9 cellular contexts compared by ENCODE assay signal in genomic region chr10:8137726-8138125, GRCh38.
DNase-seq lines count a peak whose midpoint lies in the region; ATAC-seq, FAIRE-seq and TF ChIP-seq lines count a peak whose summit lies in the region.
"Had no signal": no experiment of that assay in that cellular context is flagged by ENCODE, and none has a peak within 500 bp of the region (broad histone marks: within the 10 kb centered on the region; RNA-seq: fewer than 3 reads in every experiment).

No MANE protein-coding gene starts in this region.

- H3K4me3 ChIP-seq in BE2C (ENCODE audit: low read depth, low read length) (no peak overlapping the region), pancreas (no peak overlapping the region)

- WGBS in pancreas, 2 donors, result 63 to 76% methylated on average over 6 of the region's 6 CpGs

- no peaks in the 10 kb centered on the region for H3K36me3 Mint-ChIP-seq in CD4-positive, alpha-beta T cell (ENCODE audit: low read depth)
- peaks cover 11% of the 10 kb centered on the region for H3K36me3 Mint-ChIP-seq in activated CD4-positive, alpha-beta T cell treated with anti-CD3 and anti-CD28 coated beads, Interleukin-2, amount 10 ng/mL, durations not matched to agents 7 days and 5 days (ENCODE audit: low read depth)
- no peaks in the 10 kb centered on the region for H3K36me3 Mint-ChIP-seq in effector memory CD8-positive, alpha-beta T cell (ENCODE audit: insufficient read depth)
- H3K36me3 Mint-ChIP-seq in HFFc6 (ENCODE audit: low read depth), result no peaks in the 10 kb centered on the region

- H3K4me1 Mint-ChIP-seq in CD4-positive, alpha-beta T cell (ENCODE audit: low read depth), result peaks cover 38% of the 10 kb centered on the region
- H3K4me1 Mint-ChIP-seq in activated CD4-positive, alpha-beta T cell treated with anti-CD3 and anti-CD28 coated beads, Interleukin-2, amount 10 ng/mL, durations not matched to agents 7 days and 5 days, result peaks cover 66% of the 10 kb centered on the region
- H3K4me1 Mint-ChIP-seq in effector memory CD8-positive, alpha-beta T cell (ENCODE audit: low read depth in 2 of 2), result peaks cover 8 to 14% of the 10 kb centered on the region in 2 donors
- H3K4me1 Mint-ChIP-seq in HFFc6 (ENCODE audit: low read depth), result peaks cover 8% of the 10 kb centered on the region; the same call in 1 of the 2 replicates

- no peak for FAIRE-seq in HTR-8/SVneo (lab: Jason Lieb, UNC)
- FAIRE-seq in pancreas (lab: Jason Lieb, UNC), result no peak

- H3K4me1 ChIP-seq in BE2C (peaks cover 6% of the 10 kb centered on the region), pancreas (no peaks in the 10 kb centered on the region)

- H3K27ac Mint-ChIP-seq in CD4-positive, alpha-beta T cell, result peak overlapping the region; percentile 90
- peak overlapping the region; percentile 95 for H3K27ac Mint-ChIP-seq in activated CD4-positive, alpha-beta T cell treated with anti-CD3 and anti-CD28 coated beads, Interleukin-2, amount 10 ng/mL, durations not matched to agents 7 days and 5 days
- peak overlapping the region; percentile 27 to 68 for H3K27ac Mint-ChIP-seq in effector memory CD8-positive, alpha-beta T cell
- H3K27ac Mint-ChIP-seq in HFFc6, result no peak overlapping the region

- POLR2A ChIA-PET in CD4-positive, alpha-beta T cell (lab: Charles Lee), result interaction anchor here (0.9 to 3.4 kb wide), 10 partner anchors 9 to 265 kb away, joined by 3 to 30 read pairs (median 4); no protein-coding TSS in a partner anchor
- POLR2A ChIA-PET in activated CD4-positive, alpha-beta T cell treated with anti-CD3 and anti-CD28 coated beads, Interleukin-2, amount 10 ng/mL, durations not matched to agents 7 days and 5 days (lab: Charles Lee), result interaction anchor here (1.1 kb wide), 1 partner anchor 77 kb away, joined by 4 read pairs; no protein-coding TSS in a partner anchor

- CTCF ChIA-PET in CD4-positive, alpha-beta T cell (lab: Charles Lee), result no interaction called here
- CTCF ChIA-PET in activated CD4-positive, alpha-beta T cell treated with anti-CD3 and anti-CD28 coated beads, Interleukin-2, amount 10 ng/mL, durations not matched to agents 7 days and 5 days (lab: Charles Lee), result interaction anchor here (1.1 kb wide), 1 partner anchor 10 kb away, joined by 3 read pairs; no protein-coding TSS in a partner anchor

- no peaks in the 10 kb centered on the region for H3K27me3 ChIP-seq in CD4-positive, alpha-beta T cell (ENCODE audit: control insufficient read depth, insufficient read depth, low read length)
- H3K27me3 ChIP-seq in BE2C (no peaks in the 10 kb centered on the region), pancreas (no peaks in the 10 kb centered on the region)

- H3K27ac ChIP-seq in CD4-positive, alpha-beta T cell (ENCODE audit: low read depth, low read length), result peak overlapping the region; percentile 61
- no peak overlapping the region for H3K27ac ChIP-seq in pancreas

- intact Hi-C loops in CD4-positive, alpha-beta T cell (cut with DNase I, micrococcal nuclease), result loop anchor here (2.0 to 5.0 kb wide), 4 partner anchors 45 to 959 kb away; no protein-coding TSS in a partner anchor
- intact Hi-C loops in pancreas (cut with DNase I), result no loop called here

- H3K4me3 Mint-ChIP-seq in CD4-positive, alpha-beta T cell, result peak overlapping the region; percentile 88
- peak overlapping the region; percentile 74 for H3K4me3 Mint-ChIP-seq in activated CD4-positive, alpha-beta T cell treated with anti-CD3 and anti-CD28 coated beads, Interleukin-2, amount 10 ng/mL, durations not matched to agents 7 days and 5 days
- peak overlapping the region; percentile 33 to 67 for H3K4me3 Mint-ChIP-seq in effector memory CD8-positive, alpha-beta T cell
- H3K4me3 Mint-ChIP-seq in HFFc6, result no peak overlapping the region

- ATAC-seq in CD4-positive, alpha-beta T cell (ENCODE audit: poor library complexity), result peak; percentile 41
- ATAC-seq in HG03520 (IDR thresholded peaks at IDR 0.05; ENCODE audit: unreplicated experiment) (peak; percentile 38), pancreas (no peak)
- ATAC-seq in effector memory CD8-positive, alpha-beta T cell (replicated peaks), result peak; percentile 44

- no peak for TF ChIP-seq CTCF in CD4-positive, alpha-beta T cell (IDR thresholded peaks at IDR 0.05)
- TF ChIP-seq CTCF in BE2C (IDR thresholded peaks at IDR 0.05; ENCODE audit: low read depth, low read length), result no peak
- TF ChIP-seq CTCF in pancreas (IDR thresholded peaks at IDR 0.05), result no peak
- TF ChIP-seq CTCF in HFFc6 (IDR thresholded peaks at IDR 0.05), result no peak

- H3K36me3 ChIP-seq in BE2C (no peaks in the 10 kb centered on the region), pancreas (no peaks in the 10 kb centered on the region)

- no peaks in the 10 kb centered on the region for H3K9me3 ChIP-seq in CD4-positive, alpha-beta T cell (ENCODE audit: control insufficient read depth, low read length)
- H3K9me3 ChIP-seq in BE2C, result no peaks in the 10 kb centered on the region
- H3K9me3 ChIP-seq in pancreas, result no peaks in the 10 kb centered on the region

- peak in 5 of 10 experiments; percentile 1 to 37 (median 16) for DNase-seq in CD4-positive, alpha-beta T cell
- DNase-seq in activated CD4-positive, alpha-beta T cell treated with anti-CD3 and anti-CD28 coated beads, Interleukin-2, amount 10 ng/mL, durations not matched to agents 7 days and 5 days, result peak; percentile 44
- DNase-seq in effector memory CD8-positive, alpha-beta T cell, result no peak
- DNase-seq in HTR-8/SVneo (ENCODE audit: insufficient read length, low spot score) (no peak), BE2C (no peak), pancreas (no peak), HFFc6 (no peak)
- DNase-seq: cortex of kidney had no signal

- no peaks in the 10 kb centered on the region for H3K9me3 Mint-ChIP-seq in CD4-positive, alpha-beta T cell
- peaks cover 5% of the 10 kb centered on the region for H3K9me3 Mint-ChIP-seq in activated CD4-positive, alpha-beta T cell treated with anti-CD3 and anti-CD28 coated beads, Interleukin-2, amount 10 ng/mL, durations not matched to agents 7 days and 5 days
- H3K9me3 Mint-ChIP-seq in effector memory CD8-positive, alpha-beta T cell, result no peaks in the 10 kb centered on the region
- H3K9me3 Mint-ChIP-seq in HFFc6, result peaks cover 8% of the 10 kb centered on the region; the same call in 1 of the 2 replicates

- H3K27me3 Mint-ChIP-seq in CD4-positive, alpha-beta T cell, result no peaks in the 10 kb centered on the region
- H3K27me3 Mint-ChIP-seq in activated CD4-positive, alpha-beta T cell treated with anti-CD3 and anti-CD28 coated beads, Interleukin-2, amount 10 ng/mL, durations not matched to agents 7 days and 5 days, result no peaks in the 10 kb centered on the region
- peaks cover 6 to 20% of the 10 kb centered on the region in 2 donors for H3K27me3 Mint-ChIP-seq in effector memory CD8-positive, alpha-beta T cell
- no peaks in the 10 kb centered on the region; the same call in none of the 2 replicates for H3K27me3 Mint-ChIP-seq in HFFc6 (ENCODE audit: insufficient read depth)

Comparison
In these comparisons a context has a peak if more than half of its experiments do, and no peak if none do; other contexts are left out.
1. ATAC-seq: peak in CD4-positive, alpha-beta T cell (single experiment), HG03520 (single experiment) and effector memory CD8-positive, alpha-beta T cell (single experiment); none in pancreas (0 of 4).
2. intact Hi-C loops: an anchor here in CD4-positive, alpha-beta T cell (2.0 to 5.0 kb wide); none called in pancreas.